8 cellular contexts compared by ENCODE assay signal in genomic region chr3:177195941-177196472, GRCh38. TPM values are rescaled to one million over a fixed set of nuclear protein-coding genes. Genes with fewer than 3 reads are reported as not detected.
DNase-seq lines count a peak whose midpoint lies in the region; ATAC-seq and TF ChIP-seq lines count a peak whose summit lies in the region.

No MANE protein-coding gene starts in this region.

- peak in 1 of 2 donors; percentile 21 for DNase-seq in activated T-cell treated with anti-CD3 and anti-CD28 coated beads, Interleukin-2, amount 50 U/mL, for 72 hours
- no peak for DNase-seq in activated T-cell treated with anti-CD3 and anti-CD28 coated beads, Interleukin-2, amount 50 U/mL, for 1 hour
- DNase-seq in NOMO-1 treated with dmso at 0.1 percent for 144 hours (lab: John Stamatoyannopoulos, UW; ENCODE audit: unreplicated experiment) (peak; percentile 67), breast epithelium (ENCODE audit: low spot score in 2 of 2) (no peak), lung (ENCODE audit: low spot score) (no peak), tibial nerve (ENCODE audit: low spot score in 2 of 2) (peak in 1 of 2 donors; percentile 17), dedifferentiated amniotic fluid mesenchymal stem cell (ENCODE audit: extremely low spot score) (no peak)

- peak overlapping the region; percentile 96 to 99 for H3K4me3 Mint-ChIP-seq in activated T-cell treated with anti-CD3 and anti-CD28 coated beads, Interleukin-2, amount 50 U/mL, for 72 hours

- peak in 1 of 2 donors; percentile 14 for TF ChIP-seq EP300 in tibial nerve (IDR thresholded peaks at IDR 0.05)

- H3K27me3 Mint-ChIP-seq in activated T-cell treated with anti-CD3 and anti-CD28 coated beads, Interleukin-2, amount 50 U/mL, for 72 hours (ENCODE audit: low read depth) = no peaks in the 10 kb centered on the region

- 0 to 1% methylated on average over 12 of the region's 12 CpGs for WGBS in lung, 2 donors
- WGBS in tibial nerve, 2 donors = 1% methylated on average over 11 to 12 of the region's 12 CpGs

- no peaks in the 10 kb centered on the region for H3K9me3 Mint-ChIP-seq in activated T-cell treated with anti-CD3 and anti-CD28 coated beads, Interleukin-2, amount 50 U/mL, for 72 hours

- peak overlapping the region; percentile 93 to 98 (median 97) for H3K4me3 ChIP-seq in breast epithelium
- peak overlapping the region; percentile 51 for H3K4me3 ChIP-seq in lung
- peak overlapping the region; percentile 75 to 99 (median 86) for H3K4me3 ChIP-seq in tibial nerve

- H3K4me1 ChIP-seq in breast epithelium (no peaks in the 10 kb centered on the region), lung (ENCODE audit: control insufficient read depth in 2 of 2, insufficient read depth in 2 of 2, low read length in 2 of 2) (peaks cover 3 to 22% of the 10 kb centered on the region in 2 donors), tibial nerve (peaks cover 0 to 43% (median 16%) of the 10 kb centered on the region in 4 donors)

- H3K27me3 ChIP-seq in breast epithelium (no peaks in the 10 kb centered on the region), lung (ENCODE audit: control insufficient read depth, insufficient read depth) (no peaks in the 10 kb centered on the region), tibial nerve (no peaks in the 10 kb centered on the region)

- TF ChIP-seq CTCF in breast epithelium (IDR thresholded peaks at IDR 0.05) (no peak), lung (IDR thresholded peaks at IDR 0.05; ENCODE audit: control extremely low read depth, extremely low read depth) (no peak), tibial nerve (IDR thresholded peaks at IDR 0.05) (no peak)

- H3K27ac ChIP-seq in breast epithelium = peak overlapping the region; percentile 99 to 100
- peak overlapping the region; percentile 91 to 93 for H3K27ac ChIP-seq in lung (ENCODE audit: low read depth in 1 of 2, low read length in 1 of 2)
- H3K27ac ChIP-seq in tibial nerve = peak overlapping the region; percentile 47 to 99 (median 97)

- no peak for TF ChIP-seq POLR2A in breast epithelium (IDR thresholded peaks at IDR 0.05)
- TF ChIP-seq POLR2A in tibial nerve (IDR thresholded peaks at IDR 0.05) = no peak

- H3K9me3 ChIP-seq in breast epithelium (no peaks in the 10 kb centered on the region), lung (ENCODE audit: control insufficient read depth in 2 of 2, insufficient read depth in 1 of 2, low read length in 1 of 2) (no peaks in the 10 kb centered on the region), tibial nerve (no peaks in the 10 kb centered on the region)

- H3K27ac Mint-ChIP-seq in activated T-cell treated with anti-CD3 and anti-CD28 coated beads, Interleukin-2, amount 50 U/mL, for 72 hours = peak overlapping the region; percentile 99

- no peak for ATAC-seq in activated T-cell treated with anti-CD3 and anti-CD28 coated beads, Interleukin-2, amount 50 U/mL, for 72 hours (replicated peaks in 1 of 2)
- no peak for ATAC-seq in lung (ENCODE audit: insufficient read depth, low FRiP score)
- no peak for ATAC-seq in HG03196 (IDR thresholded peaks at IDR 0.05; ENCODE audit: unreplicated experiment)

- peaks cover 58% of the 10 kb centered on the region for H3K4me1 Mint-ChIP-seq in activated T-cell treated with anti-CD3 and anti-CD28 coated beads, Interleukin-2, amount 50 U/mL, for 72 hours (ENCODE audit: low read depth)

- H3K36me3 ChIP-seq in breast epithelium (no peaks in the 10 kb centered on the region), lung (ENCODE audit: control insufficient read depth in 2 of 2, insufficient read depth in 2 of 2, low read length in 2 of 2) (no peaks in the 10 kb centered on the region), tibial nerve (no peaks in the 10 kb centered on the region)

- intact Hi-C loops in breast epithelium (cut with DNase I; ENCODE audit: low total_unique reads) = loop anchor here (5.0 kb wide), 1 partner anchor 161 kb away; no protein-coding TSS in a partner anchor

- peaks cover 12 to 22% of the 10 kb centered on the region in 2 donors for H3K36me3 Mint-ChIP-seq in activated T-cell treated with anti-CD3 and anti-CD28 coated beads, Interleukin-2, amount 50 U/mL, for 72 hours (ENCODE audit: insufficient read depth in 2 of 2)

RNA-seq across cellular contexts. Expression of gene TBL1XR1, which starts 1.3 kb away (rescaled TPM):
- 100 to 1,000 TPM; 179 to 240 TPM for total RNA-seq in activated T-cell treated with anti-CD3 and anti-CD28 coated beads, Interleukin-2, amount 50 U/mL, for 72 hours
- total RNA-seq in breast epithelium (100 to 1,000 TPM in 2 of 3 donors, 10 to 100 TPM in 1; 92.8 to 147 (median 111) TPM), lung (100 to 1,000 TPM; 130 to 203 TPM), tibial nerve (10 to 100 TPM; 57.1 to 66.3 (median 62.8) TPM)
- 10 to 100 TPM; 24.1 to 25.3 TPM for polyA plus RNA-seq in lung
